Comparison of ENCODE assay signal across 23 cellular contexts in genomic region chr12:130835436-130835835, GRCh38.
"Had no signal": no experiment of that assay in that cellular context is flagged by ENCODE, and none has a peak within 500 bp of the region (broad histone marks: within the 10 kb centered on the region; RNA-seq: fewer than 3 reads in every experiment).

No MANE protein-coding gene starts in this region.

- H3K36me3 ChIP-seq: cardiac muscle cell, ovary, right lobe of liver, vagina had no signal

- H3K27ac ChIP-seq: cardiac muscle cell, foreskin keratinocyte, ovary, psoas muscle, right lobe of liver, testis, vagina, VCaP had no signal

- H3K9me3 Mint-ChIP-seq: activated naive CD8-positive, alpha-beta T cell treated with anti-CD3 and anti-CD28 coated beads, Interleukin-2, amount 10 ng/mL, durations not matched to agents 7 days and 5 days; stimulated activated memory B cell treated with anti-CD40 and anti-IgM and Interleukin-4, amounts not matched to agents 10 μg/mL and 1 μg/mL and 100 μg/mL, for 72 hours; T-cell; T-helper 2 cell treated with Interferon-gamma antibody and Interleukin-4, amounts not matched to agents 5 μg/mL and 100 μg/mL, for 36 hours had no signal

- H3K36me3 Mint-ChIP-seq: T-cell had no signal

- ATAC-seq: foreskin keratinocyte; left lobe of liver; naive thymus-derived CD4-positive, alpha-beta T cell; psoas muscle; right lobe of liver; stimulated activated memory B cell treated with anti-CD40 and anti-IgM and Interleukin-4, amounts not matched to agents 10 μg/mL and 1 μg/mL and 100 μg/mL, for 72 hours; T-cell had no signal

- H3K27ac Mint-ChIP-seq: activated naive CD8-positive, alpha-beta T cell treated with anti-CD3 and anti-CD28 coated beads, Interleukin-2, amount 10 ng/mL, durations not matched to agents 7 days and 5 days; stimulated activated memory B cell treated with anti-CD40 and anti-IgM and Interleukin-4, amounts not matched to agents 10 μg/mL and 1 μg/mL and 100 μg/mL, for 72 hours; T-cell; T-helper 2 cell treated with Interferon-gamma antibody and Interleukin-4, amounts not matched to agents 5 μg/mL and 100 μg/mL, for 36 hours had no signal

- H3K4me3 ChIP-seq: cardiac muscle cell, lung, ovary, psoas muscle, right lobe of liver, testis, vagina had no signal

- H3K4me3 Mint-ChIP-seq: activated naive CD8-positive, alpha-beta T cell treated with anti-CD3 and anti-CD28 coated beads, Interleukin-2, amount 10 ng/mL, durations not matched to agents 7 days and 5 days; naive thymus-derived CD4-positive, alpha-beta T cell; stimulated activated memory B cell treated with anti-CD40 and anti-IgM and Interleukin-4, amounts not matched to agents 10 μg/mL and 1 μg/mL and 100 μg/mL, for 72 hours; T-cell; T-helper 2 cell treated with Interferon-gamma antibody and Interleukin-4, amounts not matched to agents 5 μg/mL and 100 μg/mL, for 36 hours had no signal

- H3K9me3 ChIP-seq: ovary, psoas muscle, right lobe of liver, testis, vagina had no signal

- DNase-seq: activated CD4-positive, alpha-beta T cell treated with anti-CD3 and anti-CD28 coated beads, Interleukin-2, amount 50 U/mL, for 1 hour; activated CD4-positive, CD25-positive, alpha-beta regulatory T cell treated with anti-CD3 and anti-CD28 coated beads, Interleukin-2, amount 50 U/mL, for 72 hours; activated CD8-positive, alpha-beta memory T cell treated with anti-CD3 and anti-CD28 coated beads for 24 hours; activated naive CD4-positive, alpha-beta T cell treated with Interleukin-2 at 50 U/mL for 16 hours; activated naive CD8-positive, alpha-beta T cell treated with anti-CD3 and anti-CD28 coated beads, Interleukin-2, amount 10 ng/mL, durations not matched to agents 7 days and 5 days; activated T-cell treated with anti-CD3 and anti-CD28 coated beads, Interleukin-2, amount 50 U/mL, for 48 hours; amniotic stem cell; foreskin keratinocyte; naive thymus-derived CD4-positive, alpha-beta T cell; ovary; psoas muscle; right lobe of liver; small intestine; T-cell; testis; trophoblast cell had no signal

- H3K27me3 Mint-ChIP-seq: activated naive CD8-positive, alpha-beta T cell treated with anti-CD3 and anti-CD28 coated beads, Interleukin-2, amount 10 ng/mL, durations not matched to agents 7 days and 5 days; naive thymus-derived CD4-positive, alpha-beta T cell; stimulated activated memory B cell treated with anti-CD40 and anti-IgM and Interleukin-4, amounts not matched to agents 10 μg/mL and 1 μg/mL and 100 μg/mL, for 72 hours; T-cell had no signal

- H3K27me3 ChIP-seq: cardiac muscle cell, foreskin keratinocyte, ovary, right lobe of liver, testis, vagina had no signal

- FAIRE-seq: small intestine had no signal
